8 cellular contexts compared by ENCODE assay signal in genomic region chr12:6423267-6424007, GRCh38. TPM values are rescaled to one million over a fixed set of nuclear protein-coding genes. Genes with fewer than 3 reads are reported as not detected.
DNase-seq lines count a peak whose midpoint lies in the region; ATAC-seq, FAIRE-seq and TF ChIP-seq lines count a peak whose summit lies in the region.

No MANE protein-coding gene starts in this region.

- CTCF ChIA-PET in SK-N-SH (lab: Yijun Ruan, JAX) = interaction anchor here (0.6 to 8.2 kb wide), 36 partner anchors 8 to 356 kb away, joined by 3 to 91 read pairs (median 5); partner anchors contain the start of genes GAPDH, IFFO1, TAPBPL and TNFRSF1A
- CTCF ChIA-PET in activated naive CD4-positive, alpha-beta T cell treated with anti-CD3 and anti-CD28 coated beads, Interleukin-2, amount 10 ng/mL, durations not matched to agents 7 days and 5 days (lab: Charles Lee) = interaction anchor here (0.6 to 7.6 kb wide), 18 partner anchors 16 to 151 kb away, joined by 3 to 231 read pairs (median 8); partner anchors contain the start of genes CD27, TAPBPL and VAMP1

- no peaks in the 10 kb centered on the region for H3K36me3 ChIP-seq in BLaER1 treated with 17β-estradiol and CSF1 and Interleukin-3, amounts not matched to agents 10 nM and 100 nM
- H3K36me3 ChIP-seq in SK-N-SH (replicated peaks in 1 of 2; ENCODE audit: control insufficient read depth in 1 of 2, insufficient read depth in 2 of 2, low read length in 1 of 2) (no peaks in the 10 kb centered on the region), osteoblast (ENCODE audit: insufficient read depth, low read length) (no peaks in the 10 kb centered on the region)

- H3K79me2 ChIP-seq in SK-N-SH (ENCODE audit: insufficient read depth) (no peaks in the 10 kb centered on the region), osteoblast (ENCODE audit: insufficient read depth, low read length) (no peaks in the 10 kb centered on the region)

- FAIRE-seq in urothelium cell line (lab: Jason Lieb, UNC) = peak; percentile 91

- DNase-seq in NCI-H1417 (lab: John Stamatoyannopoulos, UW) (peak; percentile 81 to 96 (median 87)), SK-N-SH (peak; percentile 83), globus pallidus (ENCODE audit: low spot score) (peak; percentile 88), osteoblast (ENCODE audit: insufficient read length, low spot score, missing footprints) (peak; percentile 95), urothelium cell line (ENCODE audit: low spot score) (peak; percentile 94)
- peak; percentile 86 for DNase-seq in activated naive CD4-positive, alpha-beta T cell treated with anti-CD3 and anti-CD28 coated beads, Interleukin-2, amount 10 ng/mL, durations not matched to agents 7 days and 5 days

- no peaks in the 10 kb centered on the region for H3K9me3 Mint-ChIP-seq in activated naive CD4-positive, alpha-beta T cell treated with anti-CD3 and anti-CD28 coated beads, Interleukin-2, amount 10 ng/mL, durations not matched to agents 7 days and 5 days

- peaks cover 20% of the 10 kb centered on the region for H3K27me3 Mint-ChIP-seq in activated naive CD4-positive, alpha-beta T cell treated with anti-CD3 and anti-CD28 coated beads, Interleukin-2, amount 10 ng/mL, durations not matched to agents 7 days and 5 days

- POLR2A ChIA-PET in SK-N-SH (lab: Yijun Ruan, JAX) = interaction anchor here (1.0 kb wide), 1 partner anchor 47 kb away, joined by 7 read pairs; the partner anchor contains the start of gene VAMP1

- no peak for TF ChIP-seq EP300 in SK-N-SH (IDR thresholded peaks at IDR 0.05; ENCODE audit: borderline replicate concordance in 1 of 2, low read depth in 1 of 2, low read length in 1 of 2)

- no peaks in the 10 kb centered on the region for H3K27me3 ChIP-seq in BLaER1 treated with 17β-estradiol and CSF1 and Interleukin-3, amounts not matched to agents 10 nM and 100 nM
- no peaks in the 10 kb centered on the region for H3K27me3 ChIP-seq in SK-N-SH (ENCODE audit: insufficient read depth)
- no peaks in the 10 kb centered on the region for H3K27me3 ChIP-seq in osteoblast (ENCODE audit: insufficient read depth, low read length)

- H3K4me1 Mint-ChIP-seq in activated naive CD4-positive, alpha-beta T cell treated with anti-CD3 and anti-CD28 coated beads, Interleukin-2, amount 10 ng/mL, durations not matched to agents 7 days and 5 days = peaks cover 48% of the 10 kb centered on the region

- no peaks in the 10 kb centered on the region for H4K20me1 ChIP-seq in BLaER1 treated with 17β-estradiol and CSF1 and Interleukin-3, amounts not matched to agents 10 nM and 100 nM
- H4K20me1 ChIP-seq in SK-N-SH (ENCODE audit: insufficient read depth) (no peaks in the 10 kb centered on the region), osteoblast (ENCODE audit: insufficient read depth, low read length) (no peaks in the 10 kb centered on the region)

- peak overlapping the region in 9 of 11 experiments; percentile 26 to 89 (median 82); a peak in 14 of 22 replicates for H3K9ac ChIP-seq in BLaER1 treated with 17β-estradiol and CSF1 and Interleukin-3, amounts not matched to agents 10 nM and 100 nM
- H3K9ac ChIP-seq in SK-N-SH = no peak overlapping the region

- peak; percentile 45 for ATAC-seq in GM21423 (IDR thresholded peaks at IDR 0.05; ENCODE audit: unreplicated experiment)

- peak; percentile 84 for TF ChIP-seq CTCF in SK-N-SH (IDR thresholded peaks at IDR 0.05)
- TF ChIP-seq CTCF in osteoblast (IDR thresholded peaks at IDR 0.05; ENCODE audit: extremely low read depth, low read depth, low read length) = peak; percentile 94

- no peaks in the 10 kb centered on the region for H3K9me2 ChIP-seq in SK-N-SH

- H3K27ac ChIP-seq in BLaER1 treated with 17β-estradiol and CSF1 and Interleukin-3, amounts not matched to agents 10 nM and 100 nM = peak overlapping the region in 9 of 11 experiments; percentile 88 to 98 (median 96); a peak in 19 of 22 replicates
- H3K27ac ChIP-seq in SK-N-SH (ENCODE audit: low read depth in 2 of 2, low read length in 1 of 2) (no peak overlapping the region), osteoblast (ENCODE audit: low read depth, low read length) (no peak overlapping the region)

- 0 out of 20 replicates have a peak overlapping the region, but pooled peaks of 1 of the 10 experiments have one; percentile 4 for H3K4me3 ChIP-seq in BLaER1 treated with 17β-estradiol and CSF1 and Interleukin-3, amounts not matched to agents 10 nM and 100 nM
- H3K4me3 ChIP-seq in SK-N-SH (ENCODE audit: low read depth in 2 of 2, low read length in 1 of 2) (no peak overlapping the region), osteoblast (ENCODE audit: insufficient read depth, low read length) (no peak overlapping the region)

- H3K36me3 Mint-ChIP-seq in activated naive CD4-positive, alpha-beta T cell treated with anti-CD3 and anti-CD28 coated beads, Interleukin-2, amount 10 ng/mL, durations not matched to agents 7 days and 5 days = no peaks in the 10 kb centered on the region

- H3F3A ChIP-seq in SK-N-SH (replicated peaks; ENCODE audit: insufficient read depth) = no peaks in the 10 kb centered on the region

- H3K9me3 ChIP-seq in BLaER1 treated with 17β-estradiol and CSF1 and Interleukin-3, amounts not matched to agents 10 nM and 100 nM (replicated peaks in 1 of 11) = no peaks in the 10 kb centered on the region
- H3K9me3 ChIP-seq in SK-N-SH (no peaks in the 10 kb centered on the region), osteoblast (ENCODE audit: low read depth, low read length) (no peaks in the 10 kb centered on the region)

- H3K4me1 ChIP-seq in BLaER1 treated with 17β-estradiol and CSF1 and Interleukin-3, amounts not matched to agents 10 nM and 100 nM = peaks cover 47 to 83% (median 57%) of the 10 kb centered on the region in 10 experiments
- no peaks in the 10 kb centered on the region for H3K4me1 ChIP-seq in SK-N-SH (ENCODE audit: control insufficient read depth in 1 of 2, insufficient read depth in 2 of 2, low read depth in 1 of 2, low read length in 1 of 2)
- H3K4me1 ChIP-seq in osteoblast (ENCODE audit: insufficient read depth, low read length) = peaks cover 2% of the 10 kb centered on the region

- TF ChIP-seq RAD21 in SK-N-SH (IDR thresholded peaks at IDR 0.05; ENCODE audit: low read length) = peak; percentile 94

- H3K27ac Mint-ChIP-seq in activated naive CD4-positive, alpha-beta T cell treated with anti-CD3 and anti-CD28 coated beads, Interleukin-2, amount 10 ng/mL, durations not matched to agents 7 days and 5 days = peak overlapping the region; percentile 65

- 11% methylated on average over 9 of the region's 9 CpGs for whole genome bisulfite sequencing in SK-N-SH (ENCODE audit: low lambda C conversion rate)

- peak overlapping the region; percentile 76 to 96 (median 93) for H3K4me2 ChIP-seq in BLaER1 treated with 17β-estradiol and CSF1 and Interleukin-3, amounts not matched to agents 10 nM and 100 nM
- no peak overlapping the region for H3K4me2 ChIP-seq in SK-N-SH
- no peak overlapping the region for H3K4me2 ChIP-seq in osteoblast (ENCODE audit: insufficient read depth, low read length)

- H2AFZ ChIP-seq in SK-N-SH (ENCODE audit: low read depth) = no peak overlapping the region
- H2AFZ ChIP-seq in osteoblast (ENCODE audit: low read length) = no peak overlapping the region

- no peak overlapping the region for H3K4me3 Mint-ChIP-seq in activated naive CD4-positive, alpha-beta T cell treated with anti-CD3 and anti-CD28 coated beads, Interleukin-2, amount 10 ng/mL, durations not matched to agents 7 days and 5 days

TF ChIP-seq in SK-N-SH, 30 proteins besides CTCF, POLR2A, EP300 and RAD21 (continues in another document):
- no peak for TF ChIP-seq TEAD4 (IDR thresholded peaks at IDR 0.05; ENCODE audit: borderline replicate concordance, insufficient read depth)
- no peak for TF ChIP-seq MXI1 (IDR thresholded peaks at IDR 0.05; ENCODE audit: low read depth, low read length)
- no peak for TF ChIP-seq RXRA (IDR thresholded peaks at IDR 0.05; ENCODE audit: borderline replicate concordance, low read depth)
- TF ChIP-seq PBX3 (IDR thresholded peaks at IDR 0.05) = no peak
- no peak for TF ChIP-seq SIN3A (IDR thresholded peaks at IDR 0.05; ENCODE audit: borderline replicate concordance, low read depth, low read length)
- TF ChIP-seq SMC3 (IDR thresholded peaks at IDR 0.05; ENCODE audit: low read depth, low read length) = peak; percentile 91
- no peak for TF ChIP-seq NRF1 (IDR thresholded peaks at IDR 0.05; ENCODE audit: low read depth, low read length)
- peak; percentile 98 for TF ChIP-seq MAX (IDR thresholded peaks at IDR 0.05; ENCODE audit: low read depth)
- 0 out of 2 replicates have a peak, but pooled peaks have one; percentile 23 for TF ChIP-seq YY1 (IDR thresholded peaks at IDR 0.05; ENCODE audit: low read depth)

RNA-seq across cellular contexts. Expression of gene CD27, which starts 21.3 kb away (rescaled TPM):
- not detected in 2 replicates for polyA plus RNA-seq in SK-N-SH (2012; rRNA removed)
- not detected in 2 replicates for polyA plus RNA-seq in SK-N-SH (2012; cell fraction: cytosol; rRNA removed)
- not detected in 2 replicates for polyA plus RNA-seq in SK-N-SH (2012; cell fraction: nucleus; rRNA removed)
- not detected in 2 replicates for total RNA-seq in osteoblast

RNA-seq across cellular contexts. Expression of gene TAPBPL, which starts 28.4 kb away (rescaled TPM):
- polyA plus RNA-seq in SK-N-SH (2012; rRNA removed) = 24.1 and 26.0 TPM in 2 replicates
- 11.0 and 15.8 TPM in 2 replicates for polyA plus RNA-seq in SK-N-SH (2012; cell fraction: cytosol; rRNA removed)
- 33.9 and 51.7 TPM in 2 replicates for polyA plus RNA-seq in SK-N-SH (2012; cell fraction: nucleus; rRNA removed)
- total RNA-seq in osteoblast = 11.8 and 13.8 TPM in 2 replicates

RNA-seq across cellular contexts. Expression of gene LTBR, which starts 39.5 kb away (rescaled TPM):
- 0.10 and 0.12 TPM in 2 replicates for polyA plus RNA-seq in SK-N-SH (2012; rRNA removed)
- 0.03 and 0.06 TPM in 2 replicates for polyA plus RNA-seq in SK-N-SH (2012; cell fraction: cytosol; rRNA removed)
- 0.32 and 0.73 TPM in 2 replicates for polyA plus RNA-seq in SK-N-SH (2012; cell fraction: nucleus; rRNA removed)
- 110 and 121 TPM in 2 replicates for total RNA-seq in osteoblast

RNA-seq across cellular contexts. Expression of gene VAMP1, which starts 47.0 kb away (rescaled TPM):
- polyA plus RNA-seq in SK-N-SH (2012; rRNA removed) = 36.8 and 48.9 TPM in 2 replicates
- polyA plus RNA-seq in SK-N-SH (2012; cell fraction: cytosol; rRNA removed) = 21.1 and 21.3 TPM in 2 replicates
- polyA plus RNA-seq in SK-N-SH (2012; cell fraction: nucleus; rRNA removed) = 137 and 179 TPM in 2 replicates
- 6.5 and 9.1 TPM in 2 replicates for total RNA-seq in osteoblast

RNA-seq across cellular contexts. Expression of gene SCNN1A, which starts 48.1 kb away (rescaled TPM):
- 0.71 and 1.6 TPM in 2 replicates for polyA plus RNA-seq in SK-N-SH (2012; rRNA removed)
- 0.97 and 0.98 TPM in 2 replicates for polyA plus RNA-seq in SK-N-SH (2012; cell fraction: cytosol; rRNA removed)
- polyA plus RNA-seq in SK-N-SH (2012; cell fraction: nucleus; rRNA removed) = 1.2 and 1.6 TPM in 2 replicates
- under 0.01 and 0.36 TPM in 2 replicates for total RNA-seq in osteoblast

Comparison
In these comparisons a context has a peak if more than half of its experiments do, and no peak if none do; other contexts are left out.
1. H3K27ac ChIP-seq: peak in BLaER1 treated with 17β-estradiol and CSF1 and Interleukin-3, amounts not matched to agents 10 nM and 100 nM (9 of 11); none in SK-N-SH (0 of 2) and osteoblast (single experiment).
2. H3K4me2 ChIP-seq: peak in BLaER1 treated with 17β-estradiol and CSF1 and Interleukin-3, amounts not matched to agents 10 nM and 100 nM (11 of 11); none in SK-N-SH (single experiment) and osteoblast (single experiment).
3. Peak in every context shown above with its lines, with median percentiles within 50 percentile points of each other: DNase-seq.